Comparison of ENCODE assay signal across 13 cellular contexts in genomic region chr22:37212174-37212906, GRCh38. TPM values are rescaled to one million over a fixed set of nuclear protein-coding genes. Genes with fewer than 3 reads are reported as not detected.
DNase-seq lines count a peak whose midpoint lies in the region; TF ChIP-seq lines count a peak whose summit lies in the region.
"Had no signal": no experiment of that assay in that cellular context is flagged by ENCODE, and none has a peak within 500 bp of the region (broad histone marks: within the 10 kb centered on the region; RNA-seq: fewer than 3 reads in every experiment).

TSS of gene SSTR3 (minus strand) at chr22:37212477. CDS start at chr22:37207803, 4,674 bp downstream.

- CTCF ChIA-PET in mammary epithelial cell (lab: Charles Lee; ENCODE audit: low non-redundant PET), result no interaction called here

- H3K4me3 ChIP-seq in mammary epithelial cell (replicated peaks in 1 of 3; ENCODE audit: insufficient read depth in 1 of 3, low read depth in 2 of 3, low read length in 3 of 3) (no peak within 1 kb of the TSS), breast epithelium (peak within 1 kb of the TSS in 1 of 3 donors; percentile 15), thymus (ENCODE audit: low read length) (peak within 1 kb of the TSS; percentile 25)
- H3K4me3 ChIP-seq: SK-N-MC, thyroid gland had no signal

- no peaks in the 10 kb centered on the region for H3K9me3 Mint-ChIP-seq in activated naive CD4-positive, alpha-beta T cell treated with anti-CD3 and anti-CD28 coated beads, Interleukin-2, amount 50 U/mL, for 24 hours
- H3K9me3 Mint-ChIP-seq: CD4-positive, alpha-beta memory T cell had no signal

- 6% methylated on average over 13 of the region's 23 CpGs for WGBS in mammary epithelial cell (ENCODE audit: low coverage, missing lambda C conversion rate)
- 75% methylated on average over 23 of the region's 23 CpGs for WGBS in thymus

- H2AFZ ChIP-seq in mammary epithelial cell (ENCODE audit: low read depth, low read length), result peak within 1 kb of the TSS; percentile 0

- H3K27me3 Mint-ChIP-seq in activated naive CD4-positive, alpha-beta T cell treated with anti-CD3 and anti-CD28 coated beads, Interleukin-2, amount 50 U/mL, for 24 hours, result no peaks in the 10 kb centered on the region
- H3K27me3 Mint-ChIP-seq: CD4-positive, alpha-beta memory T cell had no signal

- no peak for TF ChIP-seq POLR2A in breast epithelium (IDR thresholded peaks at IDR 0.05)

- dilution Hi-C loops in mammary epithelial cell (cut with HindIII; ENCODE audit: low sequenced_read_pairs), result loop anchor here (5.0 to 10.0 kb wide), 4 partner anchors 35 to 158 kb away; partner anchors contain the start of gene KCTD17

- intact Hi-C loops in mammary epithelial cell (cut with micrococcal nuclease) (no loop called here), breast epithelium (cut with DNase I; ENCODE audit: low total_unique reads) (no loop called here)

- H3K36me3 Mint-ChIP-seq in activated naive CD4-positive, alpha-beta T cell treated with anti-CD3 and anti-CD28 coated beads, Interleukin-2, amount 50 U/mL, for 24 hours, result peaks cover 2% of the 10 kb centered on the region

- H3K9ac ChIP-seq in mammary epithelial cell (ENCODE audit: insufficient read depth, low read length), result no peak within 1 kb of the TSS

- peaks cover 72% of the 10 kb centered on the region for H3K4me1 Mint-ChIP-seq in activated naive CD4-positive, alpha-beta T cell treated with anti-CD3 and anti-CD28 coated beads, Interleukin-2, amount 50 U/mL, for 24 hours

- H3K27ac ChIP-seq in mammary epithelial cell (ENCODE audit: insufficient read depth, low read depth, low read length) (no peak within 1 kb of the TSS), breast epithelium (no peak within 1 kb of the TSS), thymus (ENCODE audit: low read depth) (peak within 1 kb of the TSS; percentile 19)
- H3K27ac ChIP-seq: SK-N-MC, thyroid gland had no signal

- H3K4me1 ChIP-seq in mammary epithelial cell (ENCODE audit: insufficient read depth, low read length) (peaks cover 3% of the 10 kb centered on the region), breast epithelium (no peaks in the 10 kb centered on the region), thymus (ENCODE audit: control insufficient read depth, insufficient read depth, low read length) (peaks cover 54% of the 10 kb centered on the region)
- H3K4me1 ChIP-seq: thyroid gland had no signal

- no peaks in the 10 kb centered on the region for H3K36me3 ChIP-seq in mammary epithelial cell (ENCODE audit: insufficient read depth, low read length)
- no peaks in the 10 kb centered on the region for H3K36me3 ChIP-seq in breast epithelium
- H3K36me3 ChIP-seq in thymus (ENCODE audit: control insufficient read depth, insufficient read depth), result peaks cover 3% of the 10 kb centered on the region
- H3K36me3 ChIP-seq: thyroid gland had no signal

- BruUV-seq in mammary epithelial cell (replicated peaks; lab: Mats Ljungman, UMichigan), result no TSS peak

- H3K9me3 ChIP-seq in mammary epithelial cell (replicated peaks; ENCODE audit: insufficient read depth, low read length) (no peaks in the 10 kb centered on the region), breast epithelium (no peaks in the 10 kb centered on the region), thymus (ENCODE audit: control insufficient read depth) (no peaks in the 10 kb centered on the region)
- H3K9me3 ChIP-seq: thyroid gland had no signal

- no peak for DNase-seq in mammary epithelial cell
- DNase-seq in breast epithelium (ENCODE audit: low spot score in 2 of 2), result no peak
- DNase-seq in left kidney (ENCODE audit: low read depth, low spot score), result peak; percentile 91
- no peak for DNase-seq in germinal center (ENCODE audit: low spot score)
- DNase-seq in T-helper 1 cell, result no peak
- no peak for DNase-seq in NCI-H2029 (lab: John Stamatoyannopoulos, UW)
- DNase-seq: CD4-positive, alpha-beta memory T cell; erythroblast had no signal

- H3K4me3 Mint-ChIP-seq in activated naive CD4-positive, alpha-beta T cell treated with anti-CD3 and anti-CD28 coated beads, Interleukin-2, amount 50 U/mL, for 24 hours, result peak within 1 kb of the TSS; percentile 1
- H3K4me3 Mint-ChIP-seq: CD4-positive, alpha-beta memory T cell had no signal

- no peak within 1 kb of the TSS for H3K27ac Mint-ChIP-seq in activated naive CD4-positive, alpha-beta T cell treated with anti-CD3 and anti-CD28 coated beads, Interleukin-2, amount 50 U/mL, for 24 hours

- no peak within 1 kb of the TSS for H3K4me2 ChIP-seq in mammary epithelial cell (ENCODE audit: insufficient read depth, low read depth, low read length)

- no peaks in the 10 kb centered on the region for H3K27me3 ChIP-seq in mammary epithelial cell (ENCODE audit: insufficient read depth, low read length)
- no peaks in the 10 kb centered on the region for H3K27me3 ChIP-seq in breast epithelium
- no peaks in the 10 kb centered on the region for H3K27me3 ChIP-seq in thymus (ENCODE audit: control insufficient read depth, insufficient read depth)
- H3K27me3 ChIP-seq: thyroid gland had no signal

- in situ Hi-C loops in mammary epithelial cell (cut with MboI; ENCODE audit: low sequenced_read_pairs in 2 of 2), result no loop called here

- H3K79me2 ChIP-seq in mammary epithelial cell (ENCODE audit: insufficient read depth, low read length), result no peaks in the 10 kb centered on the region

- peaks cover under 1% of the 10 kb centered on the region for H4K20me1 ChIP-seq in mammary epithelial cell (ENCODE audit: insufficient read depth, low read length)

- TF ChIP-seq CTCF in mammary epithelial cell (conservative IDR thresholded peaks at IDR 0.05 in 1 of 2, IDR thresholded peaks at IDR 0.05 in 1 of 2; ENCODE audit: extremely low read depth in 1 of 2, insufficient read depth in 1 of 2, low read depth in 1 of 2, low read length in 2 of 2) (no peak), breast epithelium (IDR thresholded peaks at IDR 0.05) (no peak)

RNA-seq across cellular contexts. Expression of gene SSTR3, which starts in this region (rescaled TPM):
- not detected for total RNA-seq in mammary epithelial cell
- polyA plus RNA-seq in mammary epithelial cell, result not detected
- not detected for polyA minus RNA-seq in mammary epithelial cell
- total RNA-seq in breast epithelium, result not detected
- 3.9 TPM for polyA plus RNA-seq in thymus
- total RNA-seq: kidney epithelial cell had no signal
